In genomic region chr18:2969695-2970094, GRCh38 we compare ENCODE assay signal across 15 cellular contexts. TPM values are rescaled to one million over a fixed set of nuclear protein-coding genes. Genes with fewer than 3 reads are reported as not detected.
DNase-seq lines count a peak whose midpoint lies in the region; ATAC-seq, FAIRE-seq and TF ChIP-seq lines count a peak whose summit lies in the region.
"Had no signal": no experiment of that assay in that cellular context is flagged by ENCODE, and none has a peak within 500 bp of the region (broad histone marks: within the 10 kb centered on the region; RNA-seq: fewer than 3 reads in every experiment).

No MANE protein-coding gene starts in this region.

- WGBS in mammary epithelial cell (ENCODE audit: low coverage, missing lambda C conversion rate): 93% methylated on average over 3 of the region's 3 CpGs

- no peak for ATAC-seq in activated T-cell treated with anti-CD3 and anti-CD28 coated beads, Interleukin-2, amount 50 U/mL, for 72 hours (replicated peaks in 1 of 2)
- no peak for ATAC-seq in activated B cell treated with CpG ODN at 0.5 μM for 24 hours (ENCODE audit: low read depth)
- ATAC-seq in upper lobe of right lung: no peak
- ATAC-seq in HG03175 (IDR thresholded peaks at IDR 0.05; ENCODE audit: unreplicated experiment): no peak

- TF ChIP-seq CTCF in activated B cell treated with CpG ODN at 0.5 μM for 24 hours (IDR thresholded peaks at IDR 0.05): no peak
- no peak for TF ChIP-seq CTCF in kidney (IDR thresholded peaks at IDR 0.05; ENCODE audit: borderline replicate concordance, extremely low read depth, insufficient read depth)
- TF ChIP-seq CTCF in upper lobe of right lung (IDR thresholded peaks at IDR 0.05): no peak
- no peak for TF ChIP-seq CTCF in mammary epithelial cell (conservative IDR thresholded peaks at IDR 0.05 in 1 of 2, IDR thresholded peaks at IDR 0.05 in 1 of 2; ENCODE audit: extremely low read depth in 1 of 2, insufficient read depth in 1 of 2, low read depth in 1 of 2, low read length in 2 of 2)

- H3K4me1 ChIP-seq in kidney (ENCODE audit: control insufficient read depth in 1 of 2, insufficient read depth in 1 of 2, low read depth in 1 of 2, low read length in 2 of 2): peaks cover 33 to 70% of the 10 kb centered on the region in 2 donors
- peaks cover 53% of the 10 kb centered on the region for H3K4me1 ChIP-seq in upper lobe of right lung
- H3K4me1 ChIP-seq in mammary epithelial cell (ENCODE audit: insufficient read depth, low read length): no peaks in the 10 kb centered on the region

- H3K4me1 Mint-ChIP-seq in activated T-cell treated with anti-CD3 and anti-CD28 coated beads, Interleukin-2, amount 50 U/mL, for 72 hours (ENCODE audit: low read depth): peaks cover 100% of the 10 kb centered on the region
- peaks cover 81% of the 10 kb centered on the region for H3K4me1 Mint-ChIP-seq in activated B cell treated with CpG ODN at 0.5 μM for 24 hours

- no peak for DNase-seq in activated T-cell treated with anti-CD3 and anti-CD28 coated beads, Interleukin-2, amount 50 U/mL, for 72 hours
- DNase-seq in activated T-cell treated with anti-CD3 and anti-CD28 coated beads, Interleukin-2, amount 50 U/mL, for 1 hour: no peak
- DNase-seq in activated B cell treated with CpG ODN at 0.5 μM for 24 hours: no peak
- DNase-seq in kidney: no peak
- no peak for DNase-seq in upper lobe of right lung
- no peak for DNase-seq in mammary epithelial cell
- DNase-seq in NCI-H2227 (lab: John Stamatoyannopoulos, UW; ENCODE audit: unreplicated experiment): no peak
- DNase-seq: ACHN, DMS 273 treated with DMSO at 0.1 percent for 48 hours, GM23248, islet precursor cell, NCI-H1048 had no signal

- in situ Hi-C loops in mammary epithelial cell (cut with MboI; ENCODE audit: low sequenced_read_pairs in 2 of 2): no loop called here

- FAIRE-seq in kidney (lab: Jason Lieb, UNC): no peak
- FAIRE-seq: frontal cortex had no signal

- no peaks in the 10 kb centered on the region for H4K20me1 ChIP-seq in mammary epithelial cell (ENCODE audit: insufficient read depth, low read length)

- H3K36me3 Mint-ChIP-seq in activated T-cell treated with anti-CD3 and anti-CD28 coated beads, Interleukin-2, amount 50 U/mL, for 72 hours (ENCODE audit: insufficient read depth in 2 of 2): peaks cover 10 to 11% of the 10 kb centered on the region in 2 donors
- H3K36me3 Mint-ChIP-seq in activated B cell treated with CpG ODN at 0.5 μM for 24 hours (ENCODE audit: low read depth): peaks cover 2% of the 10 kb centered on the region

- H3K9me3 ChIP-seq in kidney (ENCODE audit: control insufficient read depth in 1 of 2, low read length in 2 of 2) (no peaks in the 10 kb centered on the region), upper lobe of right lung (no peaks in the 10 kb centered on the region), mammary epithelial cell (replicated peaks; ENCODE audit: insufficient read depth, low read length) (no peaks in the 10 kb centered on the region)
- H3K9me3 ChIP-seq: tibial nerve had no signal

- H3K36me3 ChIP-seq in kidney (ENCODE audit: control insufficient read depth in 1 of 2, insufficient read depth in 2 of 2, low read length in 2 of 2): no peaks in the 10 kb centered on the region
- no peaks in the 10 kb centered on the region for H3K36me3 ChIP-seq in upper lobe of right lung
- no peaks in the 10 kb centered on the region for H3K36me3 ChIP-seq in mammary epithelial cell (ENCODE audit: insufficient read depth, low read length)
- H3K36me3 ChIP-seq: tibial nerve had no signal

- intact Hi-C loops in activated B cell treated with CpG ODN at 0.5 μM for 24 hours (cut with micrococcal nuclease): loop anchor here (2.0 to 5.0 kb wide), 2 partner anchors 15 to 433 kb away; no protein-coding TSS in a partner anchor
- intact Hi-C loops in kidney (cut with DNase I): no loop called here
- intact Hi-C loops in upper lobe of right lung (cut with DNase I): no loop called here
- intact Hi-C loops in mammary epithelial cell (cut with micrococcal nuclease): no loop called here

- no peaks in the 10 kb centered on the region for H3K27me3 Mint-ChIP-seq in activated T-cell treated with anti-CD3 and anti-CD28 coated beads, Interleukin-2, amount 50 U/mL, for 72 hours (ENCODE audit: low read depth)
- no peaks in the 10 kb centered on the region for H3K27me3 Mint-ChIP-seq in activated B cell treated with CpG ODN at 0.5 μM for 24 hours

- POLR2A ChIA-PET in activated B cell treated with CpG ODN at 0.5 μM for 24 hours (lab: Charles Lee): interaction anchor here (1.0 to 14.6 kb wide), 6 partner anchors 10 to 278 kb away, joined by 3 to 294 read pairs (median 8); partner anchors contain the start of gene MYL12A

- H3K4me3 ChIP-seq in kidney (ENCODE audit: low read length in 2 of 2) (no peak overlapping the region), upper lobe of right lung (no peak overlapping the region), mammary epithelial cell (replicated peaks in 1 of 3; ENCODE audit: insufficient read depth in 1 of 3, low read depth in 2 of 3, low read length in 3 of 3) (no peak overlapping the region)
- H3K4me3 ChIP-seq: GM23248, tibial nerve had no signal

- no TSS peak for BruUV-seq in mammary epithelial cell (replicated peaks; lab: Mats Ljungman, UMichigan)

- no peak overlapping the region for H2AFZ ChIP-seq in mammary epithelial cell (ENCODE audit: low read depth, low read length)
- H2AFZ ChIP-seq: GM23248 had no signal

- H3K9me3 Mint-ChIP-seq in activated T-cell treated with anti-CD3 and anti-CD28 coated beads, Interleukin-2, amount 50 U/mL, for 72 hours: no peaks in the 10 kb centered on the region
- H3K9me3 Mint-ChIP-seq in activated B cell treated with CpG ODN at 0.5 μM for 24 hours: no peaks in the 10 kb centered on the region

- H3K4me2 ChIP-seq in mammary epithelial cell (ENCODE audit: insufficient read depth, low read depth, low read length): no peak overlapping the region

- H3K27ac ChIP-seq in kidney (ENCODE audit: low read depth in 2 of 2, low read length in 2 of 2) (peak overlapping the region; percentile 26 to 97), upper lobe of right lung (peak overlapping the region; percentile 32), mammary epithelial cell (ENCODE audit: insufficient read depth, low read depth, low read length) (no peak overlapping the region)
- H3K27ac ChIP-seq: GM23248 had no signal

- dilution Hi-C loops in mammary epithelial cell (cut with HindIII; ENCODE audit: low sequenced_read_pairs): no loop called here

- CTCF ChIA-PET in activated B cell treated with CpG ODN at 0.5 μM for 24 hours (lab: Charles Lee) (interaction anchor here (1.0 to 2.5 kb wide), 6 partner anchors 8 to 277 kb away, joined by 3 to 9 read pairs (median 6); no protein-coding TSS in a partner anchor), mammary epithelial cell (lab: Charles Lee; ENCODE audit: low non-redundant PET) (no interaction called here)

- peak overlapping the region; percentile 85 to 92 for H3K4me3 Mint-ChIP-seq in activated T-cell treated with anti-CD3 and anti-CD28 coated beads, Interleukin-2, amount 50 U/mL, for 72 hours
- peak overlapping the region; percentile 25 for H3K4me3 Mint-ChIP-seq in activated B cell treated with CpG ODN at 0.5 μM for 24 hours

- peaks cover 14% of the 10 kb centered on the region for H3K79me2 ChIP-seq in mammary epithelial cell (ENCODE audit: insufficient read depth, low read length)

- H3K9ac ChIP-seq in kidney (ENCODE audit: low read length in 2 of 2) (no peak overlapping the region), mammary epithelial cell (ENCODE audit: insufficient read depth, low read length) (no peak overlapping the region)
- H3K9ac ChIP-seq: GM23248 had no signal

- peak overlapping the region; percentile 100 for H3K27ac Mint-ChIP-seq in activated T-cell treated with anti-CD3 and anti-CD28 coated beads, Interleukin-2, amount 50 U/mL, for 72 hours
- H3K27ac Mint-ChIP-seq in activated B cell treated with CpG ODN at 0.5 μM for 24 hours: peak overlapping the region; percentile 94

- H3K27me3 ChIP-seq in upper lobe of right lung (no peaks in the 10 kb centered on the region), mammary epithelial cell (ENCODE audit: insufficient read depth, low read length) (no peaks in the 10 kb centered on the region)
- H3K27me3 ChIP-seq: tibial nerve had no signal

RNA-seq across cellular contexts. Expression of gene LPIN2, which starts 43.2 kb away (rescaled TPM):
- 100 to 1,000 TPM; 101 to 106 TPM for total RNA-seq in activated T-cell treated with anti-CD3 and anti-CD28 coated beads, Interleukin-2, amount 50 U/mL, for 72 hours
- total RNA-seq in activated B cell treated with CpG ODN at 0.5 μM for 24 hours (21.8 and 24.4 TPM in 2 replicates), kidney (52.3 TPM), upper lobe of right lung (50.7 TPM), mammary epithelial cell (10 to 100 TPM in 1 of 2 donors, 1 to 10 TPM in 1; 9.9 to 20.3 TPM)
- polyA plus RNA-seq in kidney (ENCODE audit: insufficient read depth, low read depth, low replicate concordance) (14.3 TPM), mammary epithelial cell (6.4 TPM)
- polyA minus RNA-seq in mammary epithelial cell: 5.6 TPM
